In genomic region chr5:15885156-15885555, GRCh38 we compare ENCODE assay signal across 33 cellular contexts.
DNase-seq lines count a peak whose midpoint lies in the region; ATAC-seq, FAIRE-seq and TF ChIP-seq lines count a peak whose summit lies in the region.
"Had no signal": no experiment of that assay in that cellular context is flagged by ENCODE, and none has a peak within 500 bp of the region (broad histone marks: within the 10 kb centered on the region; RNA-seq: fewer than 3 reads in every experiment).

No MANE protein-coding gene starts in this region.

- H3K4me3 ChIP-seq in GM23248 (no peak overlapping the region), astrocyte (ENCODE audit: insufficient read depth, low read depth, low read length) (no peak overlapping the region), skeletal muscle cell (ENCODE audit: low read depth, low read length) (no peak overlapping the region), ascending aorta (no peak overlapping the region)
- H3K4me3 ChIP-seq: GM12878, PC-9, sigmoid colon, suprapubic skin, upper lobe of right lung had no signal

- H3K36me3 Mint-ChIP-seq in astrocyte (ENCODE audit: low read depth, unreplicated experiment): peaks cover 3% of the 10 kb centered on the region
- H3K36me3 Mint-ChIP-seq in activated CD8-positive, alpha-beta T cell treated with anti-CD3 and anti-CD28 coated beads, Interleukin-2, amount 10 ng/mL, durations not matched to agents 7 days and 5 days (ENCODE audit: low read depth): no peaks in the 10 kb centered on the region
- H3K36me3 Mint-ChIP-seq: activated CD8-positive, alpha-beta memory T cell treated with anti-CD3 and anti-CD28 coated beads, Interleukin-2, amount 10 ng/mL, durations not matched to agents 7 days and 5 days; immature natural killer cell; WTC11 had no signal

- H3K79me2 ChIP-seq in GM23248 (ENCODE audit: insufficient read depth): no peaks in the 10 kb centered on the region
- H3K79me2 ChIP-seq in astrocyte (ENCODE audit: insufficient read depth, low read length): no peaks in the 10 kb centered on the region

- 57 to 60% methylated on average over 3 of the region's 3 CpGs for WGBS in GM23248 (ENCODE audit: low coverage in 1 of 2, low lambda C conversion rate in 2 of 2, missing lambda C conversion rate in 2 of 2), 2 experiments

- H3K27me3 Mint-ChIP-seq in astrocyte (ENCODE audit: low read depth, unreplicated experiment): no peaks in the 10 kb centered on the region
- H3K27me3 Mint-ChIP-seq in activated CD8-positive, alpha-beta T cell treated with anti-CD3 and anti-CD28 coated beads, Interleukin-2, amount 10 ng/mL, durations not matched to agents 7 days and 5 days (ENCODE audit: low read depth): no peaks in the 10 kb centered on the region
- H3K27me3 Mint-ChIP-seq: activated CD4-positive, alpha-beta T cell treated with anti-CD3 and anti-CD28 coated beads, Interleukin-2, amount 10 ng/mL, durations not matched to agents 7 days and 5 days; activated CD8-positive, alpha-beta memory T cell treated with anti-CD3 and anti-CD28 coated beads, Interleukin-2, amount 10 ng/mL, durations not matched to agents 7 days and 5 days; progenitor cell of endocrine pancreas had no signal

- H3K27me3 ChIP-seq in GM23248 (replicated peaks; ENCODE audit: insufficient read depth) (no peaks in the 10 kb centered on the region), astrocyte (ENCODE audit: insufficient read depth, low read length) (no peaks in the 10 kb centered on the region), ascending aorta (no peaks in the 10 kb centered on the region)
- H3K27me3 ChIP-seq: sigmoid colon, suprapubic skin, upper lobe of right lung had no signal

- H4K20me1 ChIP-seq in GM23248 (ENCODE audit: insufficient read depth) (no peaks in the 10 kb centered on the region), astrocyte (ENCODE audit: insufficient read depth, low read length) (peaks cover 16% of the 10 kb centered on the region)

- 0 out of 2 replicates have a peak, but pooled peaks cover 5% of the 10 kb centered on the region for H3F3A ChIP-seq in GM23248 (ENCODE audit: insufficient read depth)

- H3K36me3 ChIP-seq in GM23248 (ENCODE audit: low read depth): no peaks in the 10 kb centered on the region
- no peaks in the 10 kb centered on the region for H3K36me3 ChIP-seq in astrocyte (ENCODE audit: insufficient read depth, low read length)
- H3K36me3 ChIP-seq in ascending aorta: no peaks in the 10 kb centered on the region
- H3K36me3 ChIP-seq: sigmoid colon, suprapubic skin, upper lobe of right lung had no signal

- intact Hi-C loops in ascending aorta (cut with DNase I): no loop called here

- CTCF ChIA-PET in activated CD8-positive, alpha-beta T cell treated with anti-CD3 and anti-CD28 coated beads, Interleukin-2, amount 10 ng/mL, durations not matched to agents 7 days and 5 days (lab: Charles Lee): no interaction called here

- FAIRE-seq in astrocyte (lab: Jason Lieb, UNC): no peak
- FAIRE-seq: GM12878 had no signal

- H2AFZ ChIP-seq in GM23248 (no peak overlapping the region), astrocyte (ENCODE audit: low read depth, low read length) (no peak overlapping the region)
- H2AFZ ChIP-seq: PC-9 had no signal

- H3K27ac ChIP-seq in GM23248: no peak overlapping the region
- no peak overlapping the region for H3K27ac ChIP-seq in astrocyte (ENCODE audit: low read depth, low read length)
- H3K27ac ChIP-seq in ascending aorta: no peak overlapping the region
- H3K27ac ChIP-seq: PC-9, sigmoid colon, suprapubic skin, upper lobe of right lung had no signal

- H3K9me3 ChIP-seq in GM23248 (ENCODE audit: low read depth) (no peaks in the 10 kb centered on the region), astrocyte (ENCODE audit: insufficient read depth, low read depth, low read length) (no peaks in the 10 kb centered on the region), ascending aorta (no peaks in the 10 kb centered on the region)
- H3K9me3 ChIP-seq: sigmoid colon, suprapubic skin, upper lobe of right lung had no signal

- no peaks in the 10 kb centered on the region for H3K9me2 ChIP-seq in GM23248 (ENCODE audit: insufficient read depth)

- H3K9ac ChIP-seq in GM23248 (no peak overlapping the region), astrocyte (ENCODE audit: low read length) (no peak overlapping the region)

- POLR2A ChIA-PET in activated CD8-positive, alpha-beta T cell treated with anti-CD3 and anti-CD28 coated beads, Interleukin-2, amount 10 ng/mL, durations not matched to agents 7 days and 5 days (lab: Charles Lee): no interaction called here

- DNase-seq in GM23248 (peak; percentile 64), astrocyte (ENCODE audit: low read depth) (peak; percentile 78), fibroblast of gingiva (ENCODE audit: low read depth) (peak; percentile 84), skeletal muscle cell (ENCODE audit: low read depth) (peak; percentile 3), cerebellum (ENCODE audit: low spot score) (no peak), ascending aorta (ENCODE audit: low spot score in 2 of 2) (no peak)
- DNase-seq in activated CD8-positive, alpha-beta T cell treated with anti-CD3 and anti-CD28 coated beads, Interleukin-2, amount 10 ng/mL, durations not matched to agents 7 days and 5 days: no peak
- DNase-seq: activated CD4-positive, alpha-beta T cell treated with anti-CD3 and anti-CD28 coated beads, Interleukin-2, amount 10 ng/mL, durations not matched to agents 7 days and 5 days; activated CD8-positive, alpha-beta memory T cell treated with anti-CD3 and anti-CD28 coated beads, Interleukin-2, amount 10 ng/mL, durations not matched to agents 7 days and 5 days; activated naive CD4-positive, alpha-beta T cell; activated T-cell treated with anti-CD3 and anti-CD28 coated beads, Interleukin-2, amount 50 U/mL, for 72 hours; Calu3; caudate nucleus; dermis blood vessel endothelial cell; DND-41; foreskin melanocyte; hypothalamus; immature natural killer cell; mesenchymal stem cell; NCI-H1105; NCI-H1930; NCI-H526; NK-92 treated with Interleukin-12 subunit alpha and Interleukin-12 subunit beta, amount 100 ng/mL, for 24 hours; PC-9; SHP77; sigmoid colon; stimulated activated naive CD4-positive, alpha-beta T cell; upper lobe of right lung had no signal

- no peak overlapping the region for H3K4me2 ChIP-seq in GM23248 (ENCODE audit: unreplicated experiment)
- H3K4me2 ChIP-seq in astrocyte (ENCODE audit: low read length): no peak overlapping the region
- H3K4me2 ChIP-seq: PC-9 had no signal

- no peak overlapping the region for H3K4me3 Mint-ChIP-seq in astrocyte (ENCODE audit: unreplicated experiment)
- H3K4me3 Mint-ChIP-seq in activated CD8-positive, alpha-beta T cell treated with anti-CD3 and anti-CD28 coated beads, Interleukin-2, amount 10 ng/mL, durations not matched to agents 7 days and 5 days: no peak overlapping the region
- H3K4me3 Mint-ChIP-seq: activated CD4-positive, alpha-beta T cell treated with anti-CD3 and anti-CD28 coated beads, Interleukin-2, amount 10 ng/mL, durations not matched to agents 7 days and 5 days; activated CD8-positive, alpha-beta memory T cell treated with anti-CD3 and anti-CD28 coated beads, Interleukin-2, amount 10 ng/mL, durations not matched to agents 7 days and 5 days; activated T-cell treated with anti-CD3 and anti-CD28 coated beads, Interleukin-2, amount 50 U/mL, for 72 hours; immature natural killer cell; WTC11 had no signal

- H3K27ac Mint-ChIP-seq in astrocyte (ENCODE audit: unreplicated experiment): no peak overlapping the region
- H3K27ac Mint-ChIP-seq in activated CD8-positive, alpha-beta T cell treated with anti-CD3 and anti-CD28 coated beads, Interleukin-2, amount 10 ng/mL, durations not matched to agents 7 days and 5 days: no peak overlapping the region
- H3K27ac Mint-ChIP-seq: activated CD4-positive, alpha-beta T cell treated with anti-CD3 and anti-CD28 coated beads, Interleukin-2, amount 10 ng/mL, durations not matched to agents 7 days and 5 days; activated CD8-positive, alpha-beta memory T cell treated with anti-CD3 and anti-CD28 coated beads, Interleukin-2, amount 10 ng/mL, durations not matched to agents 7 days and 5 days; activated T-cell treated with anti-CD3 and anti-CD28 coated beads, Interleukin-2, amount 50 U/mL, for 72 hours; immature natural killer cell; WTC11 had no signal

- H3K4me1 ChIP-seq in GM23248 (ENCODE audit: insufficient read depth): peaks cover 8% of the 10 kb centered on the region
- H3K4me1 ChIP-seq in astrocyte (ENCODE audit: insufficient read depth, low read length): no peaks in the 10 kb centered on the region
- peaks cover 0 to 2% of the 10 kb centered on the region in 2 donors for H3K4me1 ChIP-seq in ascending aorta
- H3K4me1 ChIP-seq: suprapubic skin, upper lobe of right lung had no signal

- in situ Hi-C loops in GM23248 (cut with MboI): no loop called here

- TF ChIP-seq CTCF in astrocyte (IDR thresholded peaks at IDR 0.05; ENCODE audit: insufficient read depth, low read depth, low read length) (no peak), ascending aorta (IDR thresholded peaks at IDR 0.05) (no peak)

- H3K4me1 Mint-ChIP-seq in astrocyte (ENCODE audit: low read depth, unreplicated experiment): peaks cover 2% of the 10 kb centered on the region
- H3K4me1 Mint-ChIP-seq in activated CD8-positive, alpha-beta T cell treated with anti-CD3 and anti-CD28 coated beads, Interleukin-2, amount 10 ng/mL, durations not matched to agents 7 days and 5 days (ENCODE audit: low read depth): no peaks in the 10 kb centered on the region
- H3K4me1 Mint-ChIP-seq: activated CD4-positive, alpha-beta T cell treated with anti-CD3 and anti-CD28 coated beads, Interleukin-2, amount 10 ng/mL, durations not matched to agents 7 days and 5 days; activated CD8-positive, alpha-beta memory T cell treated with anti-CD3 and anti-CD28 coated beads, Interleukin-2, amount 10 ng/mL, durations not matched to agents 7 days and 5 days; immature natural killer cell had no signal

- no peak for ATAC-seq in activated CD8-positive, alpha-beta T cell treated with anti-CD3 and anti-CD28 coated beads, Interleukin-2, amount 10 ng/mL, durations not matched to agents 7 days and 5 days
- ATAC-seq in GM18873 (IDR thresholded peaks at IDR 0.05; ENCODE audit: low FRiP score, unreplicated experiment): no peak
- ATAC-seq: activated CD8-positive, alpha-beta memory T cell treated with anti-CD3 and anti-CD28 coated beads, Interleukin-2, amount 10 ng/mL, durations not matched to agents 7 days and 5 days; activated T-cell treated with anti-CD3 and anti-CD28 coated beads, Interleukin-2, amount 50 U/mL, for 72 hours; GM12878; upper lobe of right lung; WTC11 had no signal

- H3K9me3 Mint-ChIP-seq in astrocyte (ENCODE audit: unreplicated experiment): no peaks in the 10 kb centered on the region
- peaks cover 16% of the 10 kb centered on the region for H3K9me3 Mint-ChIP-seq in activated CD8-positive, alpha-beta T cell treated with anti-CD3 and anti-CD28 coated beads, Interleukin-2, amount 10 ng/mL, durations not matched to agents 7 days and 5 days (ENCODE audit: insufficient read depth)

Comparison
In these comparisons a context has a peak if more than half of its experiments do, and no peak if none do; other contexts are left out.
1. DNase-seq: peak in GM23248 (single experiment), astrocyte (single experiment), fibroblast of gingiva (single experiment) and skeletal muscle cell (single experiment); none in cerebellum (single experiment), activated CD8-positive, alpha-beta T cell treated with anti-CD3 and anti-CD28 coated beads, Interleukin-2, amount 10 ng/mL, durations not matched to agents 7 days and 5 days (single experiment) and ascending aorta (0 of 2).